In the genomic region with DNA sequence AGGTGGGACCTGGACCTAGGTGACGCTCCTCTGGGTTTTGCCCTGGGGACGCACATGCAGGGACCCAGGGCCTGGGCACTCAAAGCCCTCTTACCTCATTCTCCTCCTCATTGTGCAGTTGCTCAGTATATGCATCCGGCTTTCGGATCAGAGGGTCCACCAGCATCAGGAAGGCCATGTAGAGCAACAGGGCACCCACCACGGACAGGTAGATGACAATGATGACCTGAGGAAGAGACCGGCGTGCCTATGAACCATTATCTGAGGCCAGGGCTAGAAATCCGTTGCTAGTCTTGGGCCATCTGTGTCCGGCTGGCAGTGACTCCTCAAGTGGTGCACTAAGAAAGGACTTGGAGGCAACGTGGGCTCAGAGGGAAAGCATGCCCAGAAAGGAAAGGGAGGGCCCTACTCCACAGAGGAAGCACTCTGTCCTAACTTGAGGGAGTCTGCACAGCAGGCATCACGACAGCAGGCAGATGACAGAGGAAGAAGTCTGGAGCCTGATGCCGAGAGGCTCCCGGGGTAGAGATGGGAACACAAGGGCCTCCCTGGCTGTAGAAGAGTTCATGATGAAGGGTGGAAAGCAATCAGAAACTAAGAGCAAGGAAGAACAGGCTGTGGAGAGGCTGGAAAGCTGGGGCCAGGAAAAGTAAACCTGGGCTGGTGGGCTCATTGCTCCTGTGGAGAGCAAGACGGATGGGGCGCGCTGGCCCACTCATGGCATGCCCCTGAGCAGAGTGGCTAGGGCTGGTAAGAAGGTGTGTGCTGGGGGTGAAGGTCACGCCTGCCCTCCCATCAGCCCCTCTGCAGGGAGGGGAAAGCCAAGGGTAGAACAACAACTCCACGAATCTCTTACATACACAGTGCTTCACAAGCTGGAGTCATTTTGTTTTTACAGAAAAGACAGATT, we compare ENCODE assay signal across 1 cellular context.
TF ChIP-seq lines count a peak whose summit lies in the region.

No MANE protein-coding gene starts in this region.

TF ChIP-seq in K562, 482 proteins besides CTCF, POLR2A, EP300 and RAD21:
- TF ChIP-seq IFI16 (CRISPR knock-in tag; IDR thresholded peaks at IDR 0.05) (no peak), RBFOX2 (IDR thresholded peaks at IDR 0.05; ENCODE audit: low read depth, low read length) (0 out of 2 replicates have a peak, but pooled peaks have one; percentile 8)
